29 cellular contexts compared by ENCODE assay signal in the genomic region with DNA sequence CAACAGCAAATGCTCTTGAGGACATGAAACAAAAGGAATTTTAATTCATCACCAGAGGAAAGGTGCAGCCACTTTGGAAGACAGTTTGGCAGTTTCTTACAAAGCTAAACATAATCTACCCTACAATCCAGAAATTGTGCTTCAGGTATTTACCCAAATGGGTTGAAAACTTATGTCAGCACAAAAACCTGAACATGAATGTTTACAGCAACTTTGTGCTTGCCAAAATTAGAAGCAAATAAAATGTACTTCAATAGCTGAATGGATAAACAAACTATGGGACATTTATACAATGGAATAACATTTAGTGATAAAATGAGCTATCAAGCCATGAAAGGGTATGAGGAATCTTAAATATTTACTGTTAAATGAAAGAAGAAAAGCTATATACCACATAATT. TPM values are rescaled to one million over a fixed set of nuclear protein-coding genes. Genes with fewer than 3 reads are reported as not detected.
DNase-seq lines count a peak whose midpoint lies in the region; TF ChIP-seq lines count a peak whose summit lies in the region.
"Had no signal": no experiment of that assay in that cellular context is flagged by ENCODE, and none has a peak within 500 bp of the region (broad histone marks: within the 10 kb centered on the region; RNA-seq: fewer than 3 reads in every experiment).

No MANE protein-coding gene starts in this region.

- H3K27ac ChIP-seq in VCaP (peak overlapping the region; percentile 57), tibial nerve (no peak overlapping the region)
- H3K27ac ChIP-seq: 22Rv1; A549; BLaER1; BLaER1 treated with 17β-estradiol and CSF1 and Interleukin-3, amounts not matched to agents 10 nM and 100 nM; C4-2B had no signal

- TF ChIP-seq CTCF in LNCaP clone FGC (IDR thresholded peaks at IDR 0.05; ENCODE audit: control insufficient read depth, extremely low read depth, insufficient read depth) (no peak), VCaP (conservative IDR thresholded peaks at IDR 0.05) (no peak), tibial nerve (IDR thresholded peaks at IDR 0.05) (no peak)

- no peaks in the 10 kb centered on the region for H3K36me3 ChIP-seq in tibial nerve
- H3K36me3 ChIP-seq: BE2C; BLaER1; BLaER1 treated with 17β-estradiol and CSF1 and Interleukin-3, amounts not matched to agents 10 nM and 100 nM had no signal

- no peaks in the 10 kb centered on the region for H3K27me3 ChIP-seq in tibial nerve
- H3K27me3 ChIP-seq: BE2C; BLaER1; BLaER1 treated with 17β-estradiol and CSF1 and Interleukin-3, amounts not matched to agents 10 nM and 100 nM had no signal

- no peak for TF ChIP-seq POLR2A in tibial nerve (IDR thresholded peaks at IDR 0.05)

- H3K4me3 ChIP-seq in LNCaP clone FGC (ENCODE audit: low read depth, low read length) (no peak overlapping the region), tibial nerve (no peak overlapping the region)
- H3K4me3 ChIP-seq: A549; BLaER1; BLaER1 treated with 17β-estradiol and CSF1 and Interleukin-3, amounts not matched to agents 10 nM and 100 nM had no signal

- H3K9me3 ChIP-seq in tibial nerve: peaks cover 0 to 8% (median 0%) of the 10 kb centered on the region in 4 donors
- H3K9me3 ChIP-seq: A549, BE2C, BLaER1, Caco-2 had no signal

- peak; percentile 59 for DNase-seq in LNCaP clone FGC (ENCODE audit: low read depth)
- DNase-seq in cerebellar cortex (ENCODE audit: low spot score): no peak
- no peak for DNase-seq in tibial nerve (ENCODE audit: low spot score in 2 of 2)
- DNase-seq: 8988T; ACHN; AML-193; BE2C; C1 segment of cervical spinal cord; Caco-2; Calu3; CD4-positive, alpha-beta memory T cell; CD4-positive, alpha-beta T cell; CD4-positive, CD25-positive, alpha-beta regulatory T cell; CD8-positive, alpha-beta memory T cell; CD8-positive, alpha-beta T cell; COR-L47; DMS 273 treated with DMSO at 0.1 percent for 48 hours; DMS153; DMS53; DMS79; DMS79 treated with DMSO at 0.1 percent for 48 hours; DND-41; EL had no signal

- no peaks in the 10 kb centered on the region for H3K4me1 ChIP-seq in tibial nerve
- H3K4me1 ChIP-seq: A549; BE2C; BLaER1; BLaER1 treated with 17β-estradiol and CSF1 and Interleukin-3, amounts not matched to agents 10 nM and 100 nM; Caco-2 had no signal

- TF ChIP-seq EP300 in tibial nerve (IDR thresholded peaks at IDR 0.05): no peak

RNA-seq across cellular contexts. Expression of a gene that starts 6.9 kb away (rescaled TPM):
- 10 to 100 TPM; 14.7 to 31.7 (median 21.3) TPM for total RNA-seq in tibial nerve
- total RNA-seq: CD4-positive, CD25-positive, alpha-beta regulatory T cell; CD8-positive, alpha-beta memory T cell; CD8-positive, alpha-beta T cell had no signal
